Comparison of ENCODE assay signal across 8 cellular contexts in the genomic region with DNA sequence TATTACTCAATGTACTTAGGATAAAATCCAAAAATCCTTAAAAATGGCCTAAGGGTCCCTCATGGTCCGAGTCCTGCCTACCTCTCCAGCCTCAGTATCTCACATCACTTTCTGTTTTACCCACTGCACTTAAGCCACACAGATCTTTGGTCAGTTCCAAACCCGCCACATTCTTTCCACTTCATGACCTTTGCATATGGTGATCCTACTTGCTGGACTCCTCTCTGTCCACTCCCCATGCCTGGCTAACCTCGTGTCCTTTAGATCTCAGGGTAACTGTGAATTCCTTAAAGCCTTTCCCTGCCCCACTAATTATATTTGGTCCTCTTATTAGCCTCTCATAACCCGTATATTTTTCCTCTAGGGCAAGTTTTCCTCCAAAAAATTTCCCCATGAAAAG. TPM values are rescaled to one million over a fixed set of nuclear protein-coding genes. Genes with fewer than 3 reads are reported as not detected.
A peak's percentile ranks its signal among the peaks of the same experiment; 100 is the strongest.
DNase-seq lines count a peak whose midpoint lies in the region; ATAC-seq and TF ChIP-seq lines count a peak whose summit lies in the region.

No MANE protein-coding gene starts in this region.

- H3K27ac Mint-ChIP-seq in activated naive CD4-positive, alpha-beta T cell treated with anti-CD3 and anti-CD28 coated beads, Interleukin-2, amount 10 ng/mL, durations not matched to agents 7 days and 5 days: peak overlapping the region; percentile 99
- peak overlapping the region; percentile 99 for H3K27ac Mint-ChIP-seq in activated CD8-positive, alpha-beta T cell treated with anti-CD3 and anti-CD28 coated beads for 36 hours
- H3K27ac Mint-ChIP-seq in effector memory CD8-positive, alpha-beta T cell: peak overlapping the region in 1 of 2 donors; percentile 98

- POLR2A ChIA-PET in activated CD8-positive, alpha-beta T cell treated with anti-CD3 and anti-CD28 coated beads for 36 hours (lab: Charles Lee): interaction anchor here (0.5 to 1.9 kb wide), 2 partner anchors 8 to 12 kb away, joined by 3 to 12 read pairs; no protein-coding TSS in a partner anchor

- H3K4me3 ChIP-seq in iPS-20b (ENCODE audit: low read length) (peak overlapping the region; percentile 99), thymus (ENCODE audit: low read length) (peak overlapping the region; percentile 97)

- H3K9me3 ChIP-seq in iPS-20b (ENCODE audit: insufficient read depth, low read depth, low read length): no peaks in the 10 kb centered on the region
- H3K9me3 ChIP-seq in thymus (ENCODE audit: control insufficient read depth): no peaks in the 10 kb centered on the region

- H3K36me3 Mint-ChIP-seq in activated naive CD4-positive, alpha-beta T cell treated with anti-CD3 and anti-CD28 coated beads, Interleukin-2, amount 10 ng/mL, durations not matched to agents 7 days and 5 days: peaks cover 16% of the 10 kb centered on the region
- peaks cover 22% of the 10 kb centered on the region for H3K36me3 Mint-ChIP-seq in activated CD8-positive, alpha-beta T cell treated with anti-CD3 and anti-CD28 coated beads for 36 hours (ENCODE audit: low read depth)
- H3K36me3 Mint-ChIP-seq in effector memory CD8-positive, alpha-beta T cell (ENCODE audit: insufficient read depth): peaks cover 31% of the 10 kb centered on the region

- H3K4me3 Mint-ChIP-seq in activated naive CD4-positive, alpha-beta T cell treated with anti-CD3 and anti-CD28 coated beads, Interleukin-2, amount 10 ng/mL, durations not matched to agents 7 days and 5 days: peak overlapping the region; percentile 99
- H3K4me3 Mint-ChIP-seq in activated CD8-positive, alpha-beta T cell treated with anti-CD3 and anti-CD28 coated beads for 36 hours: peak overlapping the region; percentile 98
- peak overlapping the region in 1 of 2 donors; percentile 99 for H3K4me3 Mint-ChIP-seq in effector memory CD8-positive, alpha-beta T cell

- TF ChIP-seq CTCF in activated CD8-positive, alpha-beta T cell treated with anti-CD3 and anti-CD28 coated beads for 36 hours (IDR thresholded peaks at IDR 0.05): no peak

- no peak for DNase-seq in activated naive CD4-positive, alpha-beta T cell treated with anti-CD3 and anti-CD28 coated beads, Interleukin-2, amount 10 ng/mL, durations not matched to agents 7 days and 5 days
- no peak for DNase-seq in activated naive CD4-positive, alpha-beta T cell treated with anti-CD3 and anti-CD28 coated beads, Interleukin-2, amount 50 U/mL, for 16 hours
- DNase-seq in activated CD8-positive, alpha-beta T cell treated with anti-CD3 and anti-CD28 coated beads for 36 hours: no peak
- DNase-seq in GM03348 (ENCODE audit: low spot score): no peak
- no peak for DNase-seq in effector memory CD8-positive, alpha-beta T cell

- H3K27ac ChIP-seq in iPS-20b (ENCODE audit: low read length) (no peak overlapping the region), thymus (ENCODE audit: low read depth) (no peak overlapping the region)

- no peaks in the 10 kb centered on the region for H3K27me3 ChIP-seq in iPS-20b (ENCODE audit: insufficient read depth, low read length)
- H3K27me3 ChIP-seq in thymus (ENCODE audit: control insufficient read depth, insufficient read depth): no peaks in the 10 kb centered on the region

- WGBS in thymus: 92% methylated on average over 4 of the region's 4 CpGs

- no peak for ATAC-seq in activated CD8-positive, alpha-beta T cell treated with anti-CD3 and anti-CD28 coated beads for 36 hours
- ATAC-seq in HG02610 (IDR thresholded peaks at IDR 0.05; ENCODE audit: unreplicated experiment): no peak
- ATAC-seq in effector memory CD8-positive, alpha-beta T cell (replicated peaks): no peak

- H3K4me1 Mint-ChIP-seq in activated naive CD4-positive, alpha-beta T cell treated with anti-CD3 and anti-CD28 coated beads, Interleukin-2, amount 10 ng/mL, durations not matched to agents 7 days and 5 days: peaks cover 53% of the 10 kb centered on the region
- peaks cover 33% of the 10 kb centered on the region for H3K4me1 Mint-ChIP-seq in activated CD8-positive, alpha-beta T cell treated with anti-CD3 and anti-CD28 coated beads for 36 hours (ENCODE audit: low read depth)
- H3K4me1 Mint-ChIP-seq in effector memory CD8-positive, alpha-beta T cell (ENCODE audit: low read depth in 2 of 2): peaks cover 17 to 27% of the 10 kb centered on the region in 2 donors

- intact Hi-C loops in activated CD8-positive, alpha-beta T cell treated with anti-CD3 and anti-CD28 coated beads for 36 hours (cut with micrococcal nuclease): loop anchor here (5.0 kb wide), 1 partner anchor 265 kb away; no protein-coding TSS in a partner anchor

- CTCF ChIA-PET in activated naive CD4-positive, alpha-beta T cell treated with anti-CD3 and anti-CD28 coated beads, Interleukin-2, amount 10 ng/mL, durations not matched to agents 7 days and 5 days (lab: Charles Lee): interaction anchor here (1.4 kb wide), 1 partner anchor 79 kb away, joined by 3 read pairs; a partner anchor contains a TSS
- CTCF ChIA-PET in activated CD8-positive, alpha-beta T cell treated with anti-CD3 and anti-CD28 coated beads for 36 hours (lab: Charles Lee): no interaction called here

- H3K4me1 ChIP-seq in iPS-20b (ENCODE audit: insufficient read depth, low read length) (peaks cover 8% of the 10 kb centered on the region; the same call in 1 of the 2 replicates), thymus (ENCODE audit: control insufficient read depth, insufficient read depth, low read length) (peaks cover 17% of the 10 kb centered on the region)

- peak overlapping the region; percentile 98; the same call in 1 of the 2 replicates for H3K9ac ChIP-seq in iPS-20b (ENCODE audit: low read depth, low read length)

- no peaks in the 10 kb centered on the region for H3K27me3 Mint-ChIP-seq in activated naive CD4-positive, alpha-beta T cell treated with anti-CD3 and anti-CD28 coated beads, Interleukin-2, amount 10 ng/mL, durations not matched to agents 7 days and 5 days
- no peaks in the 10 kb centered on the region for H3K27me3 Mint-ChIP-seq in activated CD8-positive, alpha-beta T cell treated with anti-CD3 and anti-CD28 coated beads for 36 hours
- H3K27me3 Mint-ChIP-seq in effector memory CD8-positive, alpha-beta T cell: no peaks in the 10 kb centered on the region

- peaks cover 52% of the 10 kb centered on the region for H3K36me3 ChIP-seq in iPS-20b (ENCODE audit: insufficient read depth, low read depth, low read length)
- peaks cover 30% of the 10 kb centered on the region for H3K36me3 ChIP-seq in thymus (ENCODE audit: control insufficient read depth, insufficient read depth)

- H3K9me3 Mint-ChIP-seq in activated naive CD4-positive, alpha-beta T cell treated with anti-CD3 and anti-CD28 coated beads, Interleukin-2, amount 10 ng/mL, durations not matched to agents 7 days and 5 days: no peaks in the 10 kb centered on the region
- no peaks in the 10 kb centered on the region for H3K9me3 Mint-ChIP-seq in activated CD8-positive, alpha-beta T cell treated with anti-CD3 and anti-CD28 coated beads for 36 hours
- no peaks in the 10 kb centered on the region for H3K9me3 Mint-ChIP-seq in effector memory CD8-positive, alpha-beta T cell

RNA-seq across cellular contexts. Expression of a gene that starts 1.2 kb away (rescaled TPM):
- total RNA-seq in activated CD8-positive, alpha-beta T cell treated with anti-CD3 and anti-CD28 coated beads for 36 hours: 10 to 100 TPM; 76.4 to 77.0 TPM
- 24.6 TPM for polyA plus RNA-seq in thymus
